1 cellular context compared by ENCODE assay signal in the genomic region with DNA sequence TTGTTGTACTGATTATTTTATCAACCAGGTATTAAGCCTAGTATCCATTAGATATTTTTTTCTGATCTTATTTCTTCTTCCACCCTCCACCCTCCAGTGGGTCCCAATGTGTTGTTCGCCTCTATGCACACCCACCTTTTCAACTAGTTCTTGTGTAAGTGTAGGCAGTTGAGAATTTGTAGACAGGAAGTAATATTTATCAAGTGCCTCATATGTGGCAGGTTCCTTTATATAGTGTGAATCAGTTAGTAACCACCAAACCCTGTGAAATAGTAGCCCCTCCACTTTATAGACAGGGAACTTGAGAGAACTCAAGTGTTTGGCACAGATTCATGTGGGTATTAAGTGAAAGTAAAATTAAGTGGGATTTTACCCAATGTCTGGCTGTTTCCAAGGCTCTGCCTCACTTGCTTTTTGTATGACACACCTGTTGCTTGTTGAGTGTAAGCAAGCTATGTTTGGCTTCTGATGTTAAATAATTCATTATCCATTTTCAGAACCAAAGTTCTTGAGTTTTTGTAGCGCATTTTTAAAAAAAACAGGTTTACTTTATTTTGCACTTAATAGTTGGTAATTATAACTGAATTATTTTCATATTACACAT.
TF ChIP-seq lines count a peak whose summit lies in the region.

No MANE protein-coding gene starts in this region.

TF ChIP-seq in HCT116, 20 proteins besides CTCF, POLR2A, EP300 and RAD21:
- TF ChIP-seq ELF1 (IDR thresholded peaks at IDR 0.05; ENCODE audit: borderline replicate concordance, low read depth) (no peak), YY1 (IDR thresholded peaks at IDR 0.05; ENCODE audit: extremely low read depth, insufficient replicate concordance, low read depth, low read length) (no peak), ZNF274 (IDR thresholded peaks at IDR 0.05; ENCODE audit: low read depth, low read length) (no peak), SRF (IDR thresholded peaks at IDR 0.05; ENCODE audit: low read depth) (no peak), ZFX (IDR thresholded peaks at IDR 0.05) (no peak), JUND (IDR thresholded peaks at IDR 0.05) (no peak), EZH2 (IDR thresholded peaks at IDR 0.05) (no peak), CBX3 (IDR thresholded peaks at IDR 0.05; ENCODE audit: low read depth) (no peak), CEBPB (IDR thresholded peaks at IDR 0.05; ENCODE audit: low read depth) (no peak), EGR1 (IDR thresholded peaks at IDR 0.05; ENCODE audit: low read depth) (no peak), EZH2phosphoT487 (IDR thresholded peaks at IDR 0.05; ENCODE audit: borderline replicate concordance) (no peak), TCF7L2 (IDR thresholded peaks at IDR 0.05; ENCODE audit: borderline replicate concordance, extremely low read depth, insufficient read depth, insufficient read length) (no peak)
- TF ChIP-seq, protein P1, sequence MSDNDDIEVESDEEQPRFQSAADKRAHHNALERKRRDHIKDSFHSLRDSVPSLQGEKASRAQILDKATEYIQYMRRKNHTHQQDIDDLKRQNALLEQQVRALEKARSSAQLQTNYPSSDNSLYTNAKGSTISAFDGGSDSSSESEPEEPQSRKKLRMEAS (IDR thresholded peaks at IDR 0.05): no peak
- TF ChIP-seq, protein P2, sequence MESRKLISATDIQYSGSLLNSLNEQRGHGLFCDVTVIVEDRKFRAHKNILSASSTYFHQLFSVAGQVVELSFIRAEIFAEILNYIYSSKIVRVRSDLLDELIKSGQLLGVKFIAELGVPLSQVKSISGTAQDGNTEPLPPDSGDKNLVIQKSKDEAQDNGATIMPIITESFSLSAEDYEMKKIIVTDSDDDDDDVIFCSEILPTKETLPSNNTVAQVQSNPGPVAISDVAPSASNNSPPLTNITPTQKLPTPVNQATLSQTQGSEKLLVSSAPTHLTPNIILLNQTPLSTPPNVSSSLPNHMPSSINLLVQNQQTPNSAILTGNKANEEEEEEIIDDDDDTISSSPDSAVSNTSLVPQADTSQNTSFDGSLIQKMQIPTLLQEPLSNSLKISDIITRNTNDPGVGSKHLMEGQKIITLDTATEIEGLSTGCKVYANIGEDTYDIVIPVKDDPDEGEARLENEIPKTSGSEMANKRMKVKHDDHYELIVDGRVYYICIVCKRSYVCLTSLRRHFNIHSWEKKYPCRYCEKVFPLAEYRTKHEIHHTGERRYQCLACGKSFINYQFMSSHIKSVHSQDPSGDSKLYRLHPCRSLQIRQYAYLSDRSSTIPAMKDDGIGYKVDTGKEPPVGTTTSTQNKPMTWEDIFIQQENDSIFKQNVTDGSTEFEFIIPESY (IDR thresholded peaks at IDR 0.05; ENCODE audit: extremely low read depth, insufficient replicate concordance, low read length): no peak
- TF ChIP-seq, protein P3, sequence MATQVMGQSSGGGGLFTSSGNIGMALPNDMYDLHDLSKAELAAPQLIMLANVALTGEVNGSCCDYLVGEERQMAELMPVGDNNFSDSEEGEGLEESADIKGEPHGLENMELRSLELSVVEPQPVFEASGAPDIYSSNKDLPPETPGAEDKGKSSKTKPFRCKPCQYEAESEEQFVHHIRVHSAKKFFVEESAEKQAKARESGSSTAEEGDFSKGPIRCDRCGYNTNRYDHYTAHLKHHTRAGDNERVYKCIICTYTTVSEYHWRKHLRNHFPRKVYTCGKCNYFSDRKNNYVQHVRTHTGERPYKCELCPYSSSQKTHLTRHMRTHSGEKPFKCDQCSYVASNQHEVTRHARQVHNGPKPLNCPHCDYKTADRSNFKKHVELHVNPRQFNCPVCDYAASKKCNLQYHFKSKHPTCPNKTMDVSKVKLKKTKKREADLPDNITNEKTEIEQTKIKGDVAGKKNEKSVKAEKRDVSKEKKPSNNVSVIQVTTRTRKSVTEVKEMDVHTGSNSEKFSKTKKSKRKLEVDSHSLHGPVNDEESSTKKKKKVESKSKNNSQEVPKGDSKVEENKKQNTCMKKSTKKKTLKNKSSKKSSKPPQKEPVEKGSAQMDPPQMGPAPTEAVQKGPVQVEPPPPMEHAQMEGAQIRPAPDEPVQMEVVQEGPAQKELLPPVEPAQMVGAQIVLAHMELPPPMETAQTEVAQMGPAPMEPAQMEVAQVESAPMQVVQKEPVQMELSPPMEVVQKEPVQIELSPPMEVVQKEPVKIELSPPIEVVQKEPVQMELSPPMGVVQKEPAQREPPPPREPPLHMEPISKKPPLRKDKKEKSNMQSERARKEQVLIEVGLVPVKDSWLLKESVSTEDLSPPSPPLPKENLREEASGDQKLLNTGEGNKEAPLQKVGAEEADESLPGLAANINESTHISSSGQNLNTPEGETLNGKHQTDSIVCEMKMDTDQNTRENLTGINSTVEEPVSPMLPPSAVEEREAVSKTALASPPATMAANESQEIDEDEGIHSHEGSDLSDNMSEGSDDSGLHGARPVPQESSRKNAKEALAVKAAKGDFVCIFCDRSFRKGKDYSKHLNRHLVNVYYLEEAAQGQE (IDR thresholded peaks at IDR 0.05; ENCODE audit: low read depth): no peak
- TF ChIP-seq, protein P4, sequence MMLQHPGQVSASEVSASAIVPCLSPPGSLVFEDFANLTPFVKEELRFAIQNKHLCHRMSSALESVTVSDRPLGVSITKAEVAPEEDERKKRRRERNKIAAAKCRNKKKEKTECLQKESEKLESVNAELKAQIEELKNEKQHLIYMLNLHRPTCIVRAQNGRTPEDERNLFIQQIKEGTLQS (IDR thresholded peaks at IDR 0.05): no peak
